ENCODE assay signal across 9 cellular contexts in genomic region chr14:92880851-92881250, GRCh38. TPM values are rescaled to one million over a fixed set of nuclear protein-coding genes. Genes with fewer than 3 reads are reported as not detected.
DNase-seq lines count a peak whose midpoint lies in the region; ATAC-seq, FAIRE-seq and TF ChIP-seq lines count a peak whose summit lies in the region.
"Had no signal": no experiment of that assay in that cellular context is flagged by ENCODE, and none has a peak within 500 bp of the region (broad histone marks: within the 10 kb centered on the region; RNA-seq: fewer than 3 reads in every experiment).

No MANE protein-coding gene starts in this region.

- TF ChIP-seq CTCF in keratinocyte (optimal IDR thresholded peaks at IDR 0.05 in 1 of 3, IDR thresholded peaks at IDR 0.05 in 1 of 3, conservative IDR thresholded peaks at IDR 0.05 in 1 of 3; ENCODE audit: extremely low read depth in 1 of 3, insufficient read depth in 2 of 3, low read length in 3 of 3): peak; percentile 54 to 58 (median 54)

- no peak overlapping the region for H3K27ac Mint-ChIP-seq in CD4-positive, alpha-beta memory T cell

- H3K9ac ChIP-seq in keratinocyte (ENCODE audit: control insufficient read depth, extremely low read depth, insufficient read depth, low read length): no peak overlapping the region

- dilution Hi-C loops in keratinocyte (cut with MboI; ENCODE audit: extremely low pct_ligation_motif_present, low sequenced_read_pairs): no loop called here

- H3K36me3 Mint-ChIP-seq in CD4-positive, alpha-beta memory T cell: no peaks in the 10 kb centered on the region

- H3K4me1 ChIP-seq in keratinocyte (ENCODE audit: control insufficient read depth, extremely low read depth, insufficient read depth, low read length): no peaks in the 10 kb centered on the region
- H3K4me1 ChIP-seq in CD4-positive, alpha-beta memory T cell (ENCODE audit: insufficient read depth, low read length): no peaks in the 10 kb centered on the region

- CTCF ChIA-PET in CD4-positive, alpha-beta memory T cell (lab: Charles Lee; ENCODE audit: partially characterized antibody): no interaction called here

- intact Hi-C loops in CD4-positive, alpha-beta memory T cell (cut with micrococcal nuclease): no loop called here

- no peaks in the 10 kb centered on the region for H3K9me3 ChIP-seq in keratinocyte (ENCODE audit: control insufficient read depth, low read depth, low read length)
- H3K9me3 ChIP-seq in CD4-positive, alpha-beta memory T cell (ENCODE audit: control insufficient read depth in 1 of 2, low read length in 2 of 2): no peaks in the 10 kb centered on the region

- DNase-seq in COLO668 (lab: John Stamatoyannopoulos, UW; ENCODE audit: unreplicated experiment) (peak; percentile 50), NCI-H1092 (lab: John Stamatoyannopoulos, UW) (peak; percentile 60), amniotic epithelial cell (ENCODE audit: low read depth) (peak; percentile 31), keratinocyte (ENCODE audit: low read depth, low spot score) (no peak), SKM-1 treated with dmso at 0.1 percent for 144 hours (lab: John Stamatoyannopoulos, UW; ENCODE audit: unreplicated experiment) (no peak)
- DNase-seq in activated effector memory CD4-positive, alpha-beta T cell treated with anti-CD3 and anti-CD28 coated beads, Interleukin-2, amount 50 U/mL, for 16 hours: no peak
- DNase-seq in CD4-positive, alpha-beta memory T cell: no peak

- H4K20me1 ChIP-seq in keratinocyte (ENCODE audit: control insufficient read depth, extremely low read depth, insufficient read depth, low read length): no peaks in the 10 kb centered on the region

- peak overlapping the region; percentile 59 for H3K4me2 ChIP-seq in keratinocyte (ENCODE audit: control insufficient read depth, extremely low read depth, insufficient read depth, low read depth, low read length)

- ATAC-seq in GM19324 (IDR thresholded peaks at IDR 0.05; ENCODE audit: low FRiP score, unreplicated experiment): no peak

- no peak overlapping the region for H3K4me3 ChIP-seq in keratinocyte (ENCODE audit: control insufficient read depth in 2 of 3, extremely low read depth in 1 of 3, insufficient read depth in 2 of 3, low read depth in 1 of 3, low read length in 3 of 3)
- H3K4me3 ChIP-seq in CD4-positive, alpha-beta memory T cell (ENCODE audit: low read length in 2 of 2): no peak overlapping the region

- no peaks in the 10 kb centered on the region for H3K4me1 Mint-ChIP-seq in CD4-positive, alpha-beta memory T cell

- peak; percentile 26 for FAIRE-seq in keratinocyte (lab: Jason Lieb, UNC)
- FAIRE-seq: GM18507 had no signal

- no peaks in the 10 kb centered on the region for H3K36me3 ChIP-seq in keratinocyte (ENCODE audit: control insufficient read depth in 2 of 2, extremely low read depth in 1 of 2, insufficient read depth in 2 of 2, low read length in 2 of 2)
- no peaks in the 10 kb centered on the region for H3K36me3 ChIP-seq in CD4-positive, alpha-beta memory T cell (ENCODE audit: insufficient read depth, low read length)

- no peak overlapping the region for H3K27ac ChIP-seq in keratinocyte (ENCODE audit: control insufficient read depth, insufficient read depth, low read length)
- no peak overlapping the region for H3K27ac ChIP-seq in CD4-positive, alpha-beta memory T cell (ENCODE audit: low read depth, low read length)

- H3K4me3 Mint-ChIP-seq in CD4-positive, alpha-beta memory T cell: no peak overlapping the region

- no peaks in the 10 kb centered on the region for H3K9me1 ChIP-seq in keratinocyte (ENCODE audit: control insufficient read depth, extremely low read depth, insufficient read depth, low read length)

- H2AFZ ChIP-seq in keratinocyte (ENCODE audit: control insufficient read depth, low read length): no peak overlapping the region

- H3K27me3 ChIP-seq in keratinocyte (ENCODE audit: control insufficient read depth, extremely low read depth, insufficient read depth, low read length): peaks cover 32% of the 10 kb centered on the region
- H3K27me3 ChIP-seq in CD4-positive, alpha-beta memory T cell (ENCODE audit: insufficient read depth, low read length): no peaks in the 10 kb centered on the region

- POLR2A ChIA-PET in CD4-positive, alpha-beta memory T cell (lab: Charles Lee; ENCODE audit: partially characterized antibody): no interaction called here

- no peaks in the 10 kb centered on the region for H3K9me3 Mint-ChIP-seq in CD4-positive, alpha-beta memory T cell

- no peaks in the 10 kb centered on the region for H3K79me2 ChIP-seq in keratinocyte (ENCODE audit: control insufficient read depth, insufficient read depth, low read length)

- H3K27me3 Mint-ChIP-seq in CD4-positive, alpha-beta memory T cell: peaks cover 14 to 19% of the 10 kb centered on the region in 2 donors

RNA-seq across cellular contexts. Expression of gene CHGA, which starts 42.1 kb away (rescaled TPM):
- polyA plus RNA-seq in keratinocyte: 0.04 to 0.08 TPM in 2 of 3 replicates, not detected in the other
- not detected for polyA plus RNA-seq in keratinocyte (2011; ENCODE audit: low read depth)
- polyA plus RNA-seq in keratinocyte (2011; cell fraction: cytosol; rRNA removed): 0.08 TPM in 1 of 2 replicates, not detected in the other
- 0.14 TPM in 1 of 2 replicates, not detected in the other for polyA plus RNA-seq in keratinocyte (2011; cell fraction: nucleus; rRNA removed)
- 0.18 TPM in 1 of 2 replicates, not detected in the other for polyA plus RNA-seq in keratinocyte (2012; ENCODE audit: low replicate concordance)
- 6.7 TPM in 1 of 3 replicates, not detected in the others for polyA minus RNA-seq in keratinocyte
- polyA minus RNA-seq in keratinocyte (2011; cell fraction: cytosol; rRNA and poly(A)+ RNA removed): not detected
- polyA minus RNA-seq in keratinocyte (2011; cell fraction: nucleus; rRNA and poly(A)+ RNA removed): not detected in 2 replicates
- total RNA-seq in CD4-positive, alpha-beta memory T cell: not detected
- not detected for polyA plus RNA-seq in CD4-positive, alpha-beta memory T cell

Comparison
In these comparisons a context has a peak if more than half of its experiments do, and no peak if none do; other contexts are left out.
1. DNase-seq: peak in COLO668 (single experiment), NCI-H1092 (single experiment) and amniotic epithelial cell (single experiment); none in keratinocyte (single experiment), activated effector memory CD4-positive, alpha-beta T cell treated with anti-CD3 and anti-CD28 coated beads, Interleukin-2, amount 50 U/mL, for 16 hours (single experiment), SKM-1 treated with dmso at 0.1 percent for 144 hours (single experiment) and CD4-positive, alpha-beta memory T cell (0 of 5).